Comparison of ENCODE assay signal across 11 cellular contexts in the genomic region with DNA sequence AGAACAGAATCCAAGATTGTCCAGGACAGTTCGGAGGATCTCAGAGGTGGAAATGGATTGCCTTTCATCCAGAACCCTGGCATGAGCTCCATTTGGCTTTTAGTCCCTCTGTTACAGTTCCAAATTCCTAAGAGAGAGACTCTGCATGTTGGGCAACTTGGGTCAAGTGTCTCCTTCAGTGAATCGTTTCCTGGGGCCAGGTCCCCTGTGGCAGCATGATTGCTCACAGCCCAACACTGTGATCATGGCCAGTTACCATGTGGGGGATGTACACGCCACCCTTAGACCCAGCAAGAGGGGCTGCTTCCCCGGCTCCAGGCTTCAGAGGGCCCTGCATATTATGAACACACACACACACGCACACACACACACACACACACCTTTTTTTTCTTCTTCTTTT.
"Had no signal": no experiment of that assay in that cellular context is flagged by ENCODE, and none has a peak within 500 bp of the region (broad histone marks: within the 10 kb centered on the region; RNA-seq: fewer than 3 reads in every experiment).

No MANE protein-coding gene starts in this region.

- DNase-seq: activated naive CD4-positive, alpha-beta T cell treated with anti-CD3 and anti-CD28 coated beads, Interleukin-2, amount 50 U/mL, for 16 hours; cortex of kidney; effector memory CD4-positive, alpha-beta T cell; head of caudate nucleus; ovary; stimulated activated CD4-positive, alpha-beta T cell treated with anti-CD3 and anti-CD28 coated beads, Interleukin-1b, Interleukin-23, amount 100 ng/mL, for 48 hours; stimulated activated naive B cell treated with anti-CD40 and anti-IgM and Interleukin-4, amounts not matched to agents 10 μg/mL and 1 μg/mL and 100 μg/mL, for 72 hours; SW 1271; trophoblast cell had no signal

- H3K27ac ChIP-seq: ovary had no signal

- H3K27me3 ChIP-seq: ovary had no signal

- H3K36me3 ChIP-seq: ovary had no signal

- ATAC-seq: activated CD4-positive, CD25-positive, alpha-beta regulatory T cell treated with anti-CD3 and anti-CD28 coated beads, Interleukin-2, amount 50 U/mL, for 24 hours; stimulated activated naive B cell treated with anti-CD40 and anti-IgM and Interleukin-4, amounts not matched to agents 10 μg/mL and 1 μg/mL and 100 μg/mL, for 72 hours had no signal

- H3K4me3 ChIP-seq: ovary had no signal

- H3K9me3 ChIP-seq: ovary had no signal

- FAIRE-seq: islet of Langerhans had no signal
